ENCODE assay signal across 16 cellular contexts in the genomic region with DNA sequence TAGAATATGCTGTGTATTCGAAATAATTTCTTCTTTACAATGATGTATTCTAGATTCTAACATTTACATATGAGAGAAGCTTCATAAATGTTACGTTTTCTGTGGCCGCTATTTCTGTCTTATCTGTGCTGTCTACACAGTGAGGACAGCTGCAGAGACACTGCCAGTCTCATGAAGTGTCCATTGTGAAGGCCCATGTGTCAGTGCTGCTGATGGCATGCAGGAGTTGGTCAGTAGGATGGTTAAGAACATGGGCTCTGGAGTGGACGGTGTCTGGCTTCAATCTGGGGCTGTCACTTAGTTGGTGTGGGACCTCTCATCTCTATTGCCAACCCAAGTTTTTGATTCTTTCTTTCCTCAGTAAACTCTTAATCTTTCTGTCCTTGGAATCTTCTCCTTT.
"Had no signal": no experiment of that assay in that cellular context is flagged by ENCODE, and none has a peak within 500 bp of the region (broad histone marks: within the 10 kb centered on the region; RNA-seq: fewer than 3 reads in every experiment).

No MANE protein-coding gene starts in this region.

- H3K27me3 ChIP-seq: dorsolateral prefrontal cortex, esophagus muscularis mucosa, spleen, tibial nerve had no signal

- FAIRE-seq: endometrium, islet of Langerhans had no signal

- H3K9me3 ChIP-seq: esophagus muscularis mucosa, spleen, tibial nerve had no signal

- H3K27ac ChIP-seq: dorsolateral prefrontal cortex, esophagus muscularis mucosa, SK-N-MC, spleen, tibial nerve had no signal

- H3K36me3 ChIP-seq: esophagus muscularis mucosa, spleen, tibial nerve had no signal

- ATAC-seq: stimulated activated memory B cell treated with anti-CD40 and anti-IgM and Interleukin-4, amounts not matched to agents 10 μg/mL and 1 μg/mL and 100 μg/mL, for 72 hours had no signal

- H3K4me3 ChIP-seq: dorsolateral prefrontal cortex, esophagus muscularis mucosa, SK-N-MC, spleen, tibial nerve had no signal

- H3K4me1 ChIP-seq: tibial nerve had no signal

- DNase-seq: activated CD4-positive, alpha-beta T cell treated with anti-CD3 and anti-CD28 coated beads, Interleukin-2, amount 10 ng/mL, durations not matched to agents 24 days and 14 days; activated naive CD4-positive, alpha-beta T cell treated with Interleukin-2 at 50 U/mL for 16 hours; cerebellar nuclear complex; dorsolateral prefrontal cortex; foreskin fibroblast; head of caudate nucleus; midbrain; naive B cell; spleen; stimulated activated CD4-positive, alpha-beta T cell treated with anti-CD3 and anti-CD28 coated beads, Interleukin-1b, Interleukin-23, amount 100 ng/mL, for 48 hours had no signal
